Comparison of ENCODE assay signal across 2 cellular contexts in the genomic region with DNA sequence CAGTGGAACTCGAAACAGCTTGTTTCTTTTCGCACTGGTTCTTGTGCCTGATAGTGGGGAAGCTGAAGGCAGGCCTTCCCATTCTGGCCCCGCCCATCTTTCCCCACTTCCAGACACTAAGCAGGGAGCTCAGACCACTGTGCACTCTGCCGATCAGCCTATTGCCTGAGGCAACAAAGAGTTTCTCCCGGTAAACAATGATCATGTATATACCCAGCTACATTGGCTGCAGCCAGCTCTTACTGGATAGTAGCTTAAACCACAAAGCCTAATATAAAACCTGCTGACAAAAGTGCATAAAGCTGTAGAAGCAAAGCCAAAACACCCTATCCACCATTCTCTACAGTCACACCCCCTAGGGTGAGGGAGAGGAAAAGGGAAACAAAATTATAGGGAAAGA.
TF ChIP-seq lines count a peak whose summit lies in the region.

No MANE protein-coding gene starts in this region.

TF ChIP-seq in SK-N-SH, 30 proteins besides CTCF, POLR2A, EP300 and RAD21 (continued from another document):
- TF ChIP-seq, protein P1, sequence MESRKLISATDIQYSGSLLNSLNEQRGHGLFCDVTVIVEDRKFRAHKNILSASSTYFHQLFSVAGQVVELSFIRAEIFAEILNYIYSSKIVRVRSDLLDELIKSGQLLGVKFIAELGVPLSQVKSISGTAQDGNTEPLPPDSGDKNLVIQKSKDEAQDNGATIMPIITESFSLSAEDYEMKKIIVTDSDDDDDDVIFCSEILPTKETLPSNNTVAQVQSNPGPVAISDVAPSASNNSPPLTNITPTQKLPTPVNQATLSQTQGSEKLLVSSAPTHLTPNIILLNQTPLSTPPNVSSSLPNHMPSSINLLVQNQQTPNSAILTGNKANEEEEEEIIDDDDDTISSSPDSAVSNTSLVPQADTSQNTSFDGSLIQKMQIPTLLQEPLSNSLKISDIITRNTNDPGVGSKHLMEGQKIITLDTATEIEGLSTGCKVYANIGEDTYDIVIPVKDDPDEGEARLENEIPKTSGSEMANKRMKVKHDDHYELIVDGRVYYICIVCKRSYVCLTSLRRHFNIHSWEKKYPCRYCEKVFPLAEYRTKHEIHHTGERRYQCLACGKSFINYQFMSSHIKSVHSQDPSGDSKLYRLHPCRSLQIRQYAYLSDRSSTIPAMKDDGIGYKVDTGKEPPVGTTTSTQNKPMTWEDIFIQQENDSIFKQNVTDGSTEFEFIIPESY (IDR thresholded peaks at IDR 0.05; ENCODE audit: borderline replicate concordance, low read depth) = no peak
- no peak for TF ChIP-seq RCOR1 (IDR thresholded peaks at IDR 0.05; ENCODE audit: low read length)
- no peak for TF ChIP-seq GABPA (IDR thresholded peaks at IDR 0.05; ENCODE audit: low read depth)
- TF ChIP-seq SMC3 (IDR thresholded peaks at IDR 0.05; ENCODE audit: low read depth, low read length) = no peak
- no peak for TF ChIP-seq EZH2phosphoT487 (IDR thresholded peaks at IDR 0.05; ENCODE audit: borderline replicate concordance, low read depth)
- TF ChIP-seq, protein P2, sequence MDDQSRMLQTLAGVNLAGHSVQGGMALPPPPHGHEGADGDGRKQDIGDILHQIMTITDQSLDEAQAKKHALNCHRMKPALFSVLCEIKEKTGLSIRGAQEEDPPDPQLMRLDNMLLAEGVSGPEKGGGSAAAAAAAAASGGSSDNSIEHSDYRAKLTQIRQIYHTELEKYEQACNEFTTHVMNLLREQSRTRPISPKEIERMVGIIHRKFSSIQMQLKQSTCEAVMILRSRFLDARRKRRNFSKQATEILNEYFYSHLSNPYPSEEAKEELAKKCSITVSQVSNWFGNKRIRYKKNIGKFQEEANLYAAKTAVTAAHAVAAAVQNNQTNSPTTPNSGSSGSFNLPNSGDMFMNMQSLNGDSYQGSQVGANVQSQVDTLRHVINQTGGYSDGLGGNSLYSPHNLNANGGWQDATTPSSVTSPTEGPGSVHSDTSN (IDR thresholded peaks at IDR 0.05) = no peak
- TF ChIP-seq, protein P3, sequence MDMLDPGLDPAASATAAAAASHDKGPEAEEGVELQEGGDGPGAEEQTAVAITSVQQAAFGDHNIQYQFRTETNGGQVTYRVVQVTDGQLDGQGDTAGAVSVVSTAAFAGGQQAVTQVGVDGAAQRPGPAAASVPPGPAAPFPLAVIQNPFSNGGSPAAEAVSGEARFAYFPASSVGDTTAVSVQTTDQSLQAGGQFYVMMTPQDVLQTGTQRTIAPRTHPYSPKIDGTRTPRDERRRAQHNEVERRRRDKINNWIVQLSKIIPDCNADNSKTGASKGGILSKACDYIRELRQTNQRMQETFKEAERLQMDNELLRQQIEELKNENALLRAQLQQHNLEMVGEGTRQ (IDR thresholded peaks at IDR 0.05; ENCODE audit: borderline replicate concordance, low read depth, low read length) = no peak
- TF ChIP-seq GATA2 (CRISPR knock-in tag; IDR thresholded peaks at IDR 0.05) = no peak
- no peak for TF ChIP-seq FOXM1 (IDR thresholded peaks at IDR 0.05; ENCODE audit: low read depth)
- no peak for TF ChIP-seq MXI1 (IDR thresholded peaks at IDR 0.05; ENCODE audit: low read depth, low read length)
- TF ChIP-seq, protein P4, sequence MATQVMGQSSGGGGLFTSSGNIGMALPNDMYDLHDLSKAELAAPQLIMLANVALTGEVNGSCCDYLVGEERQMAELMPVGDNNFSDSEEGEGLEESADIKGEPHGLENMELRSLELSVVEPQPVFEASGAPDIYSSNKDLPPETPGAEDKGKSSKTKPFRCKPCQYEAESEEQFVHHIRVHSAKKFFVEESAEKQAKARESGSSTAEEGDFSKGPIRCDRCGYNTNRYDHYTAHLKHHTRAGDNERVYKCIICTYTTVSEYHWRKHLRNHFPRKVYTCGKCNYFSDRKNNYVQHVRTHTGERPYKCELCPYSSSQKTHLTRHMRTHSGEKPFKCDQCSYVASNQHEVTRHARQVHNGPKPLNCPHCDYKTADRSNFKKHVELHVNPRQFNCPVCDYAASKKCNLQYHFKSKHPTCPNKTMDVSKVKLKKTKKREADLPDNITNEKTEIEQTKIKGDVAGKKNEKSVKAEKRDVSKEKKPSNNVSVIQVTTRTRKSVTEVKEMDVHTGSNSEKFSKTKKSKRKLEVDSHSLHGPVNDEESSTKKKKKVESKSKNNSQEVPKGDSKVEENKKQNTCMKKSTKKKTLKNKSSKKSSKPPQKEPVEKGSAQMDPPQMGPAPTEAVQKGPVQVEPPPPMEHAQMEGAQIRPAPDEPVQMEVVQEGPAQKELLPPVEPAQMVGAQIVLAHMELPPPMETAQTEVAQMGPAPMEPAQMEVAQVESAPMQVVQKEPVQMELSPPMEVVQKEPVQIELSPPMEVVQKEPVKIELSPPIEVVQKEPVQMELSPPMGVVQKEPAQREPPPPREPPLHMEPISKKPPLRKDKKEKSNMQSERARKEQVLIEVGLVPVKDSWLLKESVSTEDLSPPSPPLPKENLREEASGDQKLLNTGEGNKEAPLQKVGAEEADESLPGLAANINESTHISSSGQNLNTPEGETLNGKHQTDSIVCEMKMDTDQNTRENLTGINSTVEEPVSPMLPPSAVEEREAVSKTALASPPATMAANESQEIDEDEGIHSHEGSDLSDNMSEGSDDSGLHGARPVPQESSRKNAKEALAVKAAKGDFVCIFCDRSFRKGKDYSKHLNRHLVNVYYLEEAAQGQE (IDR thresholded peaks at IDR 0.05; ENCODE audit: low read depth, low read length) = no peak
- no peak for TF ChIP-seq SIN3A (IDR thresholded peaks at IDR 0.05; ENCODE audit: borderline replicate concordance, low read depth, low read length)
- TF ChIP-seq, protein P5, sequence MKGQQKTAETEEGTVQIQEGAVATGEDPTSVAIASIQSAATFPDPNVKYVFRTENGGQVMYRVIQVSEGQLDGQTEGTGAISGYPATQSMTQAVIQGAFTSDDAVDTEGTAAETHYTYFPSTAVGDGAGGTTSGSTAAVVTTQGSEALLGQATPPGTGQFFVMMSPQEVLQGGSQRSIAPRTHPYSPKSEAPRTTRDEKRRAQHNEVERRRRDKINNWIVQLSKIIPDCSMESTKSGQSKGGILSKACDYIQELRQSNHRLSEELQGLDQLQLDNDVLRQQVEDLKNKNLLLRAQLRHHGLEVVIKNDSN (IDR thresholded peaks at IDR 0.05; ENCODE audit: borderline replicate concordance, low read depth) = no peak
- no peak for TF ChIP-seq MEF2A (IDR thresholded peaks at IDR 0.05; ENCODE audit: borderline replicate concordance, low read depth)
- no peak for TF ChIP-seq RXRA (IDR thresholded peaks at IDR 0.05; ENCODE audit: borderline replicate concordance, low read depth)

TF ChIP-seq in SK-N-SH treated with all-trans-retinoic acid at 6 μM for 48 hours, 23 proteins besides CTCF, POLR2A, EP300 and RAD21 (continued from another document):
- TF ChIP-seq, protein P6, sequence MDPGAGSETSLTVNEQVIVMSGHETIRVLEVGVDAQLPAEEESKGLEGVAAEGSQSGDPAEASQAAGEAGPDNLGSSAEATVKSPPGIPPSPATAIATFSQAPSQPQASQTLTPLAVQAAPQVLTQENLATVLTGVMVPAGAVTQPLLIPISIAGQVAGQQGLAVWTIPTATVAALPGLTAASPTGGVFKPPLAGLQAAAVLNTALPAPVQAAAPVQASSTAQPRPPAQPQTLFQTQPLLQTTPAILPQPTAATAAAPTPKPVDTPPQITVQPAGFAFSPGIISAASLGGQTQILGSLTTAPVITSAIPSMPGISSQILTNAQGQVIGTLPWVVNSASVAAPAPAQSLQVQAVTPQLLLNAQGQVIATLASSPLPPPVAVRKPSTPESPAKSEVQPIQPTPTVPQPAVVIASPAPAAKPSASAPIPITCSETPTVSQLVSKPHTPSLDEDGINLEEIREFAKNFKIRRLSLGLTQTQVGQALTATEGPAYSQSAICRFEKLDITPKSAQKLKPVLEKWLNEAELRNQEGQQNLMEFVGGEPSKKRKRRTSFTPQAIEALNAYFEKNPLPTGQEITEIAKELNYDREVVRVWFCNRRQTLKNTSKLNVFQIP (CRISPR knock-in tag; IDR thresholded peaks at IDR 0.05; ENCODE audit: borderline replicate concordance, low read depth) = no peak
- TF ChIP-seq ZNF565 (CRISPR knock-in tag; conservative IDR thresholded peaks at IDR 0.05; ENCODE audit: low read depth) (no peak), GLIS3 (CRISPR knock-in tag; IDR thresholded peaks at IDR 0.05) (no peak), TCF4 (CRISPR knock-in tag; IDR thresholded peaks at IDR 0.05; ENCODE audit: borderline replicate concordance) (no peak)
- TF ChIP-seq, protein P7, sequence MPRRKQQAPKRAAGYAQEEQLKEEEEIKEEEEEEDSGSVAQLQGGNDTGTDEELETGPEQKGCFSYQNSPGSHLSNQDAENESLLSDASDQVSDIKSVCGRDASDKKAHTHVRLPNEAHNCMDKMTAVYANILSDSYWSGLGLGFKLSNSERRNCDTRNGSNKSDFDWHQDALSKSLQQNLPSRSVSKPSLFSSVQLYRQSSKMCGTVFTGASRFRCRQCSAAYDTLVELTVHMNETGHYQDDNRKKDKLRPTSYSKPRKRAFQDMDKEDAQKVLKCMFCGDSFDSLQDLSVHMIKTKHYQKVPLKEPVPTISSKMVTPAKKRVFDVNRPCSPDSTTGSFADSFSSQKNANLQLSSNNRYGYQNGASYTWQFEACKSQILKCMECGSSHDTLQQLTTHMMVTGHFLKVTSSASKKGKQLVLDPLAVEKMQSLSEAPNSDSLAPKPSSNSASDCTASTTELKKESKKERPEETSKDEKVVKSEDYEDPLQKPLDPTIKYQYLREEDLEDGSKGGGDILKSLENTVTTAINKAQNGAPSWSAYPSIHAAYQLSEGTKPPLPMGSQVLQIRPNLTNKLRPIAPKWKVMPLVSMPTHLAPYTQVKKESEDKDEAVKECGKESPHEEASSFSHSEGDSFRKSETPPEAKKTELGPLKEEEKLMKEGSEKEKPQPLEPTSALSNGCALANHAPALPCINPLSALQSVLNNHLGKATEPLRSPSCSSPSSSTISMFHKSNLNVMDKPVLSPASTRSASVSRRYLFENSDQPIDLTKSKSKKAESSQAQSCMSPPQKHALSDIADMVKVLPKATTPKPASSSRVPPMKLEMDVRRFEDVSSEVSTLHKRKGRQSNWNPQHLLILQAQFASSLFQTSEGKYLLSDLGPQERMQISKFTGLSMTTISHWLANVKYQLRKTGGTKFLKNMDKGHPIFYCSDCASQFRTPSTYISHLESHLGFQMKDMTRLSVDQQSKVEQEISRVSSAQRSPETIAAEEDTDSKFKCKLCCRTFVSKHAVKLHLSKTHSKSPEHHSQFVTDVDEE (CRISPR knock-in tag; IDR thresholded peaks at IDR 0.05) = no peak
